In genomic region chr13:23723463-23723862, GRCh38 we compare ENCODE assay signal across 17 cellular contexts.
DNase-seq lines count a peak whose midpoint lies in the region; ATAC-seq and TF ChIP-seq lines count a peak whose summit lies in the region.
"Had no signal": no experiment of that assay in that cellular context is flagged by ENCODE, and none has a peak within 500 bp of the region (broad histone marks: within the 10 kb centered on the region; RNA-seq: fewer than 3 reads in every experiment).

No MANE protein-coding gene starts in this region.

- intact Hi-C loops in Right ventricle myocardium inferior (cut with DNase I), result no loop called here
- intact Hi-C loops in cardiac septum (cut with DNase I), result no loop called here
- intact Hi-C loops in upper lobe of right lung (cut with DNase I), result no loop called here
- intact Hi-C loops in CD8-positive, alpha-beta T cell (cut with DNase I, micrococcal nuclease), result no loop called here

- H3K27ac Mint-ChIP-seq in CD8-positive, alpha-beta T cell, result no peak overlapping the region

- H3K27me3 ChIP-seq in lung (ENCODE audit: control insufficient read depth, insufficient read depth), result no peaks in the 10 kb centered on the region
- no peaks in the 10 kb centered on the region for H3K27me3 ChIP-seq in upper lobe of right lung
- H3K27me3 ChIP-seq in CD8-positive, alpha-beta T cell (ENCODE audit: insufficient read depth, low read length), result no peaks in the 10 kb centered on the region
- H3K27me3 ChIP-seq: esophagus muscularis mucosa, spleen had no signal

- H3K36me3 ChIP-seq in lung (ENCODE audit: control insufficient read depth in 2 of 2, insufficient read depth in 2 of 2, low read length in 2 of 2) (peaks cover 0 to 9% of the 10 kb centered on the region in 2 donors), upper lobe of right lung (no peaks in the 10 kb centered on the region)
- no peaks in the 10 kb centered on the region for H3K36me3 ChIP-seq in CD8-positive, alpha-beta T cell (ENCODE audit: insufficient read depth, low read length)

- H3K4me3 ChIP-seq in choroid plexus epithelial cell (ENCODE audit: low read depth, low read length), result no peak overlapping the region
- H3K4me3 ChIP-seq in lung, result no peak overlapping the region
- H3K4me3 ChIP-seq in upper lobe of right lung, result no peak overlapping the region
- no peak overlapping the region for H3K4me3 ChIP-seq in CD8-positive, alpha-beta T cell (ENCODE audit: low read depth, low read length)
- H3K4me3 ChIP-seq: A549, esophagus muscularis mucosa, K562, spleen had no signal

- H3K36me3 Mint-ChIP-seq in CD8-positive, alpha-beta T cell, result peaks cover 7% of the 10 kb centered on the region

- CTCF ChIA-PET in CD8-positive, alpha-beta T cell (lab: Charles Lee), result no interaction called here

- DNase-seq in Right ventricle myocardium inferior (ENCODE audit: missing footprints) (no peak), cardiac septum (ENCODE audit: low spot score) (no peak), choroid plexus epithelial cell (ENCODE audit: low read depth) (peak; percentile 38), lung (ENCODE audit: low spot score) (no peak), upper lobe of right lung (no peak), DMS153 treated with DMSO at 0.1 percent for 48 hours (lab: John Stamatoyannopoulos, UW; ENCODE audit: unreplicated experiment) (no peak), NCI-H2029 (lab: John Stamatoyannopoulos, UW) (no peak)
- DNase-seq in CD8-positive, alpha-beta T cell, result no peak
- DNase-seq: activated CD4-positive, alpha-beta T cell treated with anti-CD3 and anti-CD28 coated beads for 48 hours; activated effector memory CD4-positive, alpha-beta T cell treated with Interleukin-2 at 50 U/mL for 16 hours; DND-41; naive thymus-derived CD8-positive, alpha-beta T cell; NCI-H2081 treated with DMSO at 0.1 percent for 48 hours; spleen had no signal

- no peak for TF ChIP-seq CTCF in choroid plexus epithelial cell (conservative IDR thresholded peaks at IDR 0.05; ENCODE audit: low read depth, low read length)
- no peak for TF ChIP-seq CTCF in lung (IDR thresholded peaks at IDR 0.05; ENCODE audit: control extremely low read depth, extremely low read depth)
- TF ChIP-seq CTCF in upper lobe of right lung (IDR thresholded peaks at IDR 0.05), result no peak
- TF ChIP-seq CTCF in CD8-positive, alpha-beta T cell (IDR thresholded peaks at IDR 0.05), result no peak

- no peak overlapping the region for H3K27ac ChIP-seq in lung (ENCODE audit: low read depth in 1 of 2, low read length in 1 of 2)
- H3K27ac ChIP-seq in upper lobe of right lung, result peak overlapping the region; percentile 2
- no peak overlapping the region for H3K27ac ChIP-seq in CD8-positive, alpha-beta T cell (ENCODE audit: low read depth, low read length)
- H3K27ac ChIP-seq: A549, esophagus muscularis mucosa had no signal

- no peaks in the 10 kb centered on the region for H3K9me3 Mint-ChIP-seq in CD8-positive, alpha-beta T cell
- H3K9me3 Mint-ChIP-seq: naive thymus-derived CD8-positive, alpha-beta T cell had no signal

- ATAC-seq in Right ventricle myocardium inferior (peak; percentile 35), lung (ENCODE audit: insufficient read depth, low FRiP score) (peak; percentile 41), upper lobe of right lung (no peak)
- ATAC-seq in CD8-positive, alpha-beta T cell, result no peak
- ATAC-seq: A549; K562; naive thymus-derived CD8-positive, alpha-beta T cell had no signal

- 41 to 48% methylated on average over 1 of the region's 1 CpG for WGBS in lung, 2 donors

- no peaks in the 10 kb centered on the region for H3K27me3 Mint-ChIP-seq in CD8-positive, alpha-beta T cell (ENCODE audit: low read depth)
- H3K27me3 Mint-ChIP-seq: naive thymus-derived CD8-positive, alpha-beta T cell had no signal

- H3K9me3 ChIP-seq in lung (ENCODE audit: control insufficient read depth in 2 of 2, insufficient read depth in 1 of 2, low read length in 1 of 2) (no peaks in the 10 kb centered on the region), upper lobe of right lung (no peaks in the 10 kb centered on the region)
- no peaks in the 10 kb centered on the region for H3K9me3 ChIP-seq in CD8-positive, alpha-beta T cell (ENCODE audit: low read length)
- H3K9me3 ChIP-seq: A549, esophagus muscularis mucosa, spleen had no signal

- peaks cover 14% of the 10 kb centered on the region for H3K4me1 Mint-ChIP-seq in CD8-positive, alpha-beta T cell (ENCODE audit: low read depth)

- no peak overlapping the region for H3K4me3 Mint-ChIP-seq in CD8-positive, alpha-beta T cell
- H3K4me3 Mint-ChIP-seq: naive thymus-derived CD8-positive, alpha-beta T cell had no signal

- peaks cover 0 to 7% of the 10 kb centered on the region in 2 donors for H3K4me1 ChIP-seq in lung (ENCODE audit: control insufficient read depth in 2 of 2, insufficient read depth in 2 of 2, low read length in 2 of 2)
- H3K4me1 ChIP-seq in upper lobe of right lung, result no peaks in the 10 kb centered on the region
- H3K4me1 ChIP-seq in CD8-positive, alpha-beta T cell (ENCODE audit: insufficient read depth, low read length), result no peaks in the 10 kb centered on the region
- H3K4me1 ChIP-seq: spleen had no signal

- POLR2A ChIA-PET in CD8-positive, alpha-beta T cell (lab: Charles Lee), result no interaction called here

Comparison
In these comparisons a context has a peak if more than half of its experiments do, and no peak if none do; other contexts are left out.
1. ATAC-seq: peak in Right ventricle myocardium inferior (single experiment) and lung (single experiment); none in upper lobe of right lung (single experiment) and CD8-positive, alpha-beta T cell (single experiment).